In the genomic region with DNA sequence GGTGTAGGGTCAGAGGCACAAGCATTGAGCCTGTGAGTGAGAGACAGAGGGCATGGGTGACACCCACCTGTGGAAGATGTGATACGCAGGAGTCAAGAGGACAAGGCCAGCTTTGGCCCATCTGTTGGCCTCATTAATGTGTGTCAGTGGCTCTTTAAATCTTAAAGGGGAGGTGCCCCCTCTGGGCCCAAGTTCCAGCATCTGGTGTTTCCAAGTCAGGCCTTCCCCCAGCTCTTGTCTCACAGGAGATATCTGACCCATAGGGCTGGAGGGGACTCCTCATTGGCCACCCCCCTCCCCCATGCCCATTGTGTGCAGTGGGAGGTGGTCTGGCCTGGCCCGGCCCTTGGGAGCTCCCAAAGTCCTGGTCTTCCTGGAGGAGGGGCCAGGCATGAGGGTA, we compare ENCODE assay signal across 2 cellular contexts.
TF ChIP-seq lines count a peak whose summit lies in the region.

No MANE protein-coding gene starts in this region.

TF ChIP-seq in IMR-90, 13 proteins besides CTCF, POLR2A, EP300 and RAD21:
- TF ChIP-seq RFX5 (IDR thresholded peaks at IDR 0.05; ENCODE audit: low read depth, low read length) (no peak), RCOR1 (IDR thresholded peaks at IDR 0.05; ENCODE audit: insufficient replicate concordance, low read length) (no peak), MXI1 (IDR thresholded peaks at IDR 0.05; ENCODE audit: borderline replicate concordance, low read depth, low read length) (no peak), BHLHE40 (IDR thresholded peaks at IDR 0.05; ENCODE audit: low read depth, low read length) (no peak), CEBPB (IDR thresholded peaks at IDR 0.05; ENCODE audit: low read depth, low read length) (no peak)
- TF ChIP-seq, protein P1, sequence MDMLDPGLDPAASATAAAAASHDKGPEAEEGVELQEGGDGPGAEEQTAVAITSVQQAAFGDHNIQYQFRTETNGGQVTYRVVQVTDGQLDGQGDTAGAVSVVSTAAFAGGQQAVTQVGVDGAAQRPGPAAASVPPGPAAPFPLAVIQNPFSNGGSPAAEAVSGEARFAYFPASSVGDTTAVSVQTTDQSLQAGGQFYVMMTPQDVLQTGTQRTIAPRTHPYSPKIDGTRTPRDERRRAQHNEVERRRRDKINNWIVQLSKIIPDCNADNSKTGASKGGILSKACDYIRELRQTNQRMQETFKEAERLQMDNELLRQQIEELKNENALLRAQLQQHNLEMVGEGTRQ (IDR thresholded peaks at IDR 0.05; ENCODE audit: low read depth, low read length), result no peak

TF ChIP-seq in K562, 482 proteins besides CTCF, POLR2A, EP300 and RAD21:
- TF ChIP-seq, protein P2, sequence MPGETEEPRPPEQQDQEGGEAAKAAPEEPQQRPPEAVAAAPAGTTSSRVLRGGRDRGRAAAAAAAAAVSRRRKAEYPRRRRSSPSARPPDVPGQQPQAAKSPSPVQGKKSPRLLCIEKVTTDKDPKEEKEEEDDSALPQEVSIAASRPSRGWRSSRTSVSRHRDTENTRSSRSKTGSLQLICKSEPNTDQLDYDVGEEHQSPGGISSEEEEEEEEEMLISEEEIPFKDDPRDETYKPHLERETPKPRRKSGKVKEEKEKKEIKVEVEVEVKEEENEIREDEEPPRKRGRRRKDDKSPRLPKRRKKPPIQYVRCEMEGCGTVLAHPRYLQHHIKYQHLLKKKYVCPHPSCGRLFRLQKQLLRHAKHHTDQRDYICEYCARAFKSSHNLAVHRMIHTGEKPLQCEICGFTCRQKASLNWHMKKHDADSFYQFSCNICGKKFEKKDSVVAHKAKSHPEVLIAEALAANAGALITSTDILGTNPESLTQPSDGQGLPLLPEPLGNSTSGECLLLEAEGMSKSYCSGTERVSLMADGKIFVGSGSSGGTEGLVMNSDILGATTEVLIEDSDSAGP (CRISPR knock-in tag; IDR thresholded peaks at IDR 0.05), result peak; percentile 86
- no peak for TF ChIP-seq SMAD2 (IDR thresholded peaks at IDR 0.05; ENCODE audit: low read depth, low read length)
